ENCODE assay signal across 28 cellular contexts in the genomic region with DNA sequence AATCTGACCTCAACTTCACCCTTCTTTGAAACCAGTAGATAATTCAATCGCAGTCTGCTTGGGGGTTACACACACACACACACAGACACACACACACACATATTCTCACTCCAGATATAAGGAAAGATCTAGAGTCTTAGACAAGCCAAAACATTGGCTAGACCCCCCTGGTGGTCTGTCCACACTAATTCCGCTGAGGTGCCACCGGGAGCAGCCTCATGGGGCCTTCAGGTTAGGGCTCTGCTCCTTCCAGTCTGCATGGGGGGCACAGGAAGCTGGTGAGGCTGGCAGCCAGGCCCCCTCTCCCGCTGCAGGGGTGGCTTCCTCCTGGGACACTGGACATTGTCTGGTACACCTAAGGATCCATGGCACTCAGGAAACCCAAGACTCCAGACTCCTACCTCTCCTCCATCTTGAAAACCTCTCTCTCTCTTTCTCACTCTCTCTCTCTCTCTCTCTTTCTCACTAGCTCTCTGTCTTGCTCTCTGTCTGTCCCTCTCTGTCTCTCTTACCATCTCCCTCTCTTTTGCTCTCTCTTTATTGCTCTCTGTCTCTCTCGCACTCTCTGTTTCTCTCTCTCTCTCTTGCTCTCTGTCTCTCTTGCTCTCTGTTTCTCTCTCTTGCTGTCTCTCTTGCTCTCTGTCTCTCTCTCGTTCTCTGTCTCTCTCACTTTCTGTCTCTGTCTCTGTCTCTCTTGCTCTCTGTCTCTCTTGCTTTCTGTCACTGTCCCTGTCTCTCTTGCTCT.
"Had no signal": no experiment of that assay in that cellular context is flagged by ENCODE, and none has a peak within 500 bp of the region (broad histone marks: within the 10 kb centered on the region; RNA-seq: fewer than 3 reads in every experiment).

No MANE protein-coding gene starts in this region.

- FAIRE-seq: endothelial cell of umbilical vein, kidney, small intestine had no signal

- H3K27me3 ChIP-seq: esophagus muscularis mucosa, foreskin keratinocyte, gastroesophageal sphincter, heart left ventricle, hepatocyte, right lobe of liver, tibial nerve, upper lobe of right lung, uterus had no signal

- H3K79me2 ChIP-seq: hepatocyte, parathyroid adenoma had no signal

- H3K4me1 Mint-ChIP-seq: naive B cell; stimulated activated naive B cell treated with anti-CD40 and anti-IgM and Interleukin-4, amounts not matched to agents 10 μg/mL and 1 μg/mL and 100 μg/mL, for 72 hours had no signal

- H3K36me3 Mint-ChIP-seq: naive B cell; natural killer cell treated with Interleukin-12 subunit alpha and Interleukin-12 subunit beta and Interleukin-15 and Interleukin-18, amount 100 ng/mL, for 72 hours; stimulated activated naive B cell treated with anti-CD40 and anti-IgM and Interleukin-4, amounts not matched to agents 10 μg/mL and 1 μg/mL and 100 μg/mL, for 72 hours had no signal

- DNase-seq: effector CD8-positive, alpha-beta T cell; foreskin keratinocyte; heart left ventricle; kidney; mesenchymal stem cell; mucosa of descending colon; naive B cell; right lobe of liver; small intestine; stimulated activated CD4-positive, alpha-beta T cell treated with anti-CD3 and anti-CD28 coated beads, Interleukin-15, amount 100 ng/mL, for 24 hours; stimulated activated CD4-positive, alpha-beta T cell treated with anti-CD3 and anti-CD28 coated beads, Interleukin-2, amount 100 ng/mL, for 48 hours; stimulated activated naive B cell treated with anti-CD40 and anti-IgM and Interleukin-4, amounts not matched to agents 10 μg/mL and 1 μg/mL and 100 μg/mL, for 72 hours; upper lobe of right lung; uterus had no signal

- H3K27ac Mint-ChIP-seq: mesothelial cell of epicardium; naive B cell; natural killer cell treated with Interleukin-12 subunit alpha and Interleukin-12 subunit beta and Interleukin-15 and Interleukin-18, amount 100 ng/mL, for 72 hours; progenitor cell of endocrine pancreas; stimulated activated naive B cell treated with anti-CD40 and anti-IgM and Interleukin-4, amounts not matched to agents 10 μg/mL and 1 μg/mL and 100 μg/mL, for 72 hours; stimulated activated naive CD8-positive, alpha-beta T cell treated with anti-CD3 and anti-CD28 coated beads, Interleukin-15, Interleukin-2, amounts not matched to agents 100 ng/mL and 50 ng/mL, for 24 hours had no signal

- H2AFZ ChIP-seq: hepatocyte, parathyroid adenoma had no signal

- H3K36me3 ChIP-seq: esophagus muscularis mucosa, gastroesophageal sphincter, right lobe of liver, thoracic aorta, tibial nerve, upper lobe of right lung, uterus had no signal

- H3K9me3 Mint-ChIP-seq: mesothelial cell of epicardium; naive B cell; natural killer cell treated with Interleukin-12 subunit alpha and Interleukin-12 subunit beta and Interleukin-15 and Interleukin-18, amount 100 ng/mL, for 72 hours; neural crest cell; stimulated activated naive B cell treated with anti-CD40 and anti-IgM and Interleukin-4, amounts not matched to agents 10 μg/mL and 1 μg/mL and 100 μg/mL, for 72 hours; stimulated activated naive CD8-positive, alpha-beta T cell treated with anti-CD3 and anti-CD28 coated beads, Interleukin-15, Interleukin-2, amounts not matched to agents 100 ng/mL and 50 ng/mL, for 24 hours had no signal

- H3K27ac ChIP-seq: esophagus muscularis mucosa, foreskin keratinocyte, gastroesophageal sphincter, heart left ventricle, hepatocyte, parathyroid adenoma, right lobe of liver, thoracic aorta, tibial nerve, upper lobe of right lung, uterus had no signal

- H3K9ac ChIP-seq: parathyroid adenoma had no signal

- H3K4me2 ChIP-seq: hepatocyte had no signal

- H3K4me3 ChIP-seq: esophagus muscularis mucosa, gastroesophageal sphincter, heart left ventricle, hepatocyte, lung, mucosa of descending colon, right lobe of liver, thoracic aorta, tibial nerve, upper lobe of right lung, uterus had no signal

- H3K9me3 ChIP-seq: esophagus muscularis mucosa, gastroesophageal sphincter, heart left ventricle, mucosa of descending colon, right lobe of liver, thoracic aorta, tibial nerve, upper lobe of right lung, uterus had no signal

- H3K4me1 ChIP-seq: foreskin keratinocyte, parathyroid adenoma, uterus had no signal

- H3K4me3 Mint-ChIP-seq: mesothelial cell of epicardium; naive B cell; natural killer cell treated with Interleukin-12 subunit alpha and Interleukin-12 subunit beta and Interleukin-15 and Interleukin-18, amount 100 ng/mL, for 72 hours; neural crest cell; stimulated activated naive B cell treated with anti-CD40 and anti-IgM and Interleukin-4, amounts not matched to agents 10 μg/mL and 1 μg/mL and 100 μg/mL, for 72 hours; stimulated activated naive CD8-positive, alpha-beta T cell treated with anti-CD3 and anti-CD28 coated beads, Interleukin-15, Interleukin-2, amounts not matched to agents 100 ng/mL and 50 ng/mL, for 24 hours had no signal

- ATAC-seq: foreskin keratinocyte; gastroesophageal sphincter; heart left ventricle; left lobe of liver; mucosa of descending colon; right lobe of liver; stimulated activated naive B cell treated with anti-CD40 and anti-IgM and Interleukin-4, amounts not matched to agents 10 μg/mL and 1 μg/mL and 100 μg/mL, for 72 hours; upper lobe of right lung had no signal
